1 cellular context compared by ENCODE assay signal in the genomic region with DNA sequence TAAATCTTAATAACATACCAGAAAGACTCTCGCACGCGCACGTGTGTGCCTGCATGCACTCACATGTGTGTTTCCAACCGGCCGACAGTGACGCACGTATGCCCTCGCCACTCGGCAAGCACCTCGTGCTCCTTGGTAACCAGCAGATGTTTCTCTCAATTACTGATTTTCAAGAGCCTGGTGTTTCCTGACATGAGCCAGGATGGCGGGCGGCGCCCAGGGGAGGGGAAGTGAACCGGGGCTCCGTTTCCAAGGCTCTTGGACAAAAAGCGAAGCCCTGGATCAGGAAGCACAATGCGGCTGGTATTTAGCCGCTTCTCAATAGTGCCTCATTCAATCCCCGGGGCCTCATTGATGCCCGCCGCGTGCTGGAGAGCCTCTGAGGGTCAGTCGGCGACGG.
TF ChIP-seq lines count a peak whose summit lies in the region.

No MANE protein-coding gene starts in this region.

TF ChIP-seq in HepG2, 621 proteins besides CTCF, POLR2A, EP300 and RAD21:
- TF ChIP-seq POLR2G (IDR thresholded peaks at IDR 0.05; ENCODE audit: low read depth, low read length) (no peak), MNT (IDR thresholded peaks at IDR 0.05) (peak; percentile 47), HNRNPLL (IDR thresholded peaks at IDR 0.05; ENCODE audit: low read depth, low read length, poor library complexity, severe bottlenecking) (peak; percentile 47), STAT5B (CRISPR knock-in tag; IDR thresholded peaks at IDR 0.05) (no peak)
